28 cellular contexts compared by ENCODE assay signal in genomic region chrX:32024072-32024471, GRCh38.
"Had no signal": no experiment of that assay in that cellular context is flagged by ENCODE, and none has a peak within 500 bp of the region (broad histone marks: within the 10 kb centered on the region; RNA-seq: fewer than 3 reads in every experiment).

No MANE protein-coding gene starts in this region.

- DNase-seq: stimulated activated CD4-positive, alpha-beta T cell treated with anti-CD3 and anti-CD28 coated beads, Interleukin-2, amount 100 ng/mL, for 48 hours; stimulated activated CD4-positive, alpha-beta T cell treated with anti-CD3 and anti-CD28 coated beads, Interleukin-4, amount 100 ng/mL, for 1 hour; stimulated activated CD4-positive, alpha-beta T cell treated with anti-CD3 and anti-CD28 coated beads, Interleukin-4, amount 100 ng/mL, for 24 hours; stimulated activated CD4-positive, alpha-beta T cell treated with anti-CD3 and anti-CD28 coated beads, Interleukin-4, amount 100 ng/mL, for 4 hours; stimulated activated CD8-positive, alpha-beta memory T cell treated with anti-CD3 and anti-CD28 coated beads, Interleukin-4, amount 100 ng/mL, for 48 hours; stimulated activated naive B cell treated with anti-CD40 and anti-IgM and Interleukin-4, amounts not matched to agents 10 μg/mL and 1 μg/mL and 100 μg/mL, for 72 hours; stimulated activated naive CD4-positive, alpha-beta T cell; stimulated activated naive CD4-positive, alpha-beta T cell treated with Interleukin-2 at 50 U/mL for 16 hours; stimulated activated naive CD8-positive, alpha-beta T cell treated with anti-CD3 and anti-CD28 coated beads, Interleukin-15, amount 100 ng/mL, for 72 hours; stimulated activated naive CD8-positive, alpha-beta T cell treated with anti-CD3 and anti-CD28 coated beads, Interleukin-15, Interleukin-2, amounts not matched to agents 100 U/mL and 50 U/mL, for 24 hours; stomach; substantia nigra; testis; tibial artery; transverse colon; trophoblast cell; upper lobe of left lung; upper lobe of right lung; uterus had no signal

- H3K27me3 Mint-ChIP-seq: stimulated activated memory B cell treated with anti-CD40 and anti-IgM and Interleukin-4, amounts not matched to agents 10 μg/mL and 1 μg/mL and 100 μg/mL, for 72 hours; stimulated activated naive B cell treated with anti-CD40 and anti-IgM and Interleukin-4, amounts not matched to agents 10 μg/mL and 1 μg/mL and 100 μg/mL, for 72 hours; stimulated activated naive CD8-positive, alpha-beta T cell treated with anti-CD3 and anti-CD28 coated beads, Interleukin-15, amount 100 ng/mL, for 72 hours; stimulated activated naive CD8-positive, alpha-beta T cell treated with anti-CD3 and anti-CD28 coated beads, Interleukin-15, Interleukin-2, amounts not matched to agents 100 ng/mL and 50 ng/mL, for 24 hours; type B pancreatic cell had no signal

- H3K36me3 Mint-ChIP-seq: stimulated activated effector memory CD8-positive, alpha-beta T cell treated with anti-CD3 and anti-CD28 coated beads, Interleukin-12 subunit alpha, Interleukin-12 subunit beta, amount 100 ng/mL, for 72 hours; stimulated activated memory B cell treated with anti-CD40 and anti-IgM and Interleukin-4, amounts not matched to agents 10 μg/mL and 1 μg/mL and 100 μg/mL, for 72 hours; stimulated activated naive B cell treated with anti-CD40 and anti-IgM and Interleukin-4, amounts not matched to agents 10 μg/mL and 1 μg/mL and 100 μg/mL, for 72 hours; type B pancreatic cell had no signal

- H3K36me3 ChIP-seq: stomach, suprapubic skin, thoracic aorta, thyroid gland, tibial artery, tibial nerve, transverse colon, upper lobe of left lung, upper lobe of right lung, uterus, vagina had no signal

- H3K4me3 ChIP-seq: stomach, suprapubic skin, testis, thoracic aorta, thyroid gland, tibial artery, tibial nerve, transverse colon, upper lobe of left lung, upper lobe of right lung, uterus, vagina had no signal

- ATAC-seq: stimulated activated effector memory CD8-positive, alpha-beta T cell treated with anti-CD3 and anti-CD28 coated beads, Interleukin-12 subunit alpha, Interleukin-12 subunit beta, amount 100 ng/mL, for 72 hours; stimulated activated memory B cell treated with anti-CD40 and anti-IgM and Interleukin-4, amounts not matched to agents 10 μg/mL and 1 μg/mL and 100 μg/mL, for 72 hours; stimulated activated naive B cell treated with anti-CD40 and anti-IgM and Interleukin-4, amounts not matched to agents 10 μg/mL and 1 μg/mL and 100 μg/mL, for 72 hours; stimulated activated naive CD8-positive, alpha-beta T cell treated with anti-CD3 and anti-CD28 coated beads, Interleukin-15, amount 100 ng/mL, for 72 hours; stimulated activated naive CD8-positive, alpha-beta T cell treated with anti-CD3 and anti-CD28 coated beads, Interleukin-15, Interleukin-2, amounts not matched to agents 100 U/mL and 50 U/mL, for 24 hours; upper lobe of right lung had no signal

- H3K9me3 Mint-ChIP-seq: stimulated activated naive B cell treated with anti-CD40 and anti-IgM and Interleukin-4, amounts not matched to agents 10 μg/mL and 1 μg/mL and 100 μg/mL, for 72 hours had no signal

- H3K27me3 ChIP-seq: stomach, suprapubic skin, testis, thyroid gland, tibial artery, tibial nerve, transverse colon, upper lobe of left lung, upper lobe of right lung, uterus, vagina had no signal

- H3K9me3 ChIP-seq: stomach, suprapubic skin, testis, thoracic aorta, thyroid gland, tibial artery, tibial nerve, transverse colon, upper lobe of left lung, upper lobe of right lung, uterus, vagina had no signal

- H3K27ac ChIP-seq: stomach, suprapubic skin, testis, thoracic aorta, thyroid gland, tibial artery, tibial nerve, transverse colon, upper lobe of left lung, upper lobe of right lung, uterus, vagina had no signal

- H3K4me3 Mint-ChIP-seq: stimulated activated effector memory CD8-positive, alpha-beta T cell treated with anti-CD3 and anti-CD28 coated beads, Interleukin-12 subunit alpha, Interleukin-12 subunit beta, amount 100 ng/mL, for 72 hours; stimulated activated memory B cell treated with anti-CD40 and anti-IgM and Interleukin-4, amounts not matched to agents 10 μg/mL and 1 μg/mL and 100 μg/mL, for 72 hours; stimulated activated naive B cell treated with anti-CD40 and anti-IgM and Interleukin-4, amounts not matched to agents 10 μg/mL and 1 μg/mL and 100 μg/mL, for 72 hours; stimulated activated naive CD8-positive, alpha-beta T cell treated with anti-CD3 and anti-CD28 coated beads, Interleukin-15, amount 100 ng/mL, for 72 hours; stimulated activated naive CD8-positive, alpha-beta T cell treated with anti-CD3 and anti-CD28 coated beads, Interleukin-15, Interleukin-2, amounts not matched to agents 100 ng/mL and 50 ng/mL, for 24 hours; type B pancreatic cell had no signal

- H3K4me1 Mint-ChIP-seq: stimulated activated effector memory CD8-positive, alpha-beta T cell treated with anti-CD3 and anti-CD28 coated beads, Interleukin-12 subunit alpha, Interleukin-12 subunit beta, amount 100 ng/mL, for 72 hours; stimulated activated memory B cell treated with anti-CD40 and anti-IgM and Interleukin-4, amounts not matched to agents 10 μg/mL and 1 μg/mL and 100 μg/mL, for 72 hours; stimulated activated naive B cell treated with anti-CD40 and anti-IgM and Interleukin-4, amounts not matched to agents 10 μg/mL and 1 μg/mL and 100 μg/mL, for 72 hours; stimulated activated naive CD8-positive, alpha-beta T cell treated with anti-CD3 and anti-CD28 coated beads, Interleukin-15, amount 100 ng/mL, for 72 hours had no signal

- H3K4me1 ChIP-seq: stomach, suprapubic skin, testis, thyroid gland, tibial artery, tibial nerve, transverse colon, upper lobe of left lung, upper lobe of right lung, uterus, vagina had no signal

- H3K27ac Mint-ChIP-seq: stimulated activated effector memory CD8-positive, alpha-beta T cell treated with anti-CD3 and anti-CD28 coated beads, Interleukin-12 subunit alpha, Interleukin-12 subunit beta, amount 100 ng/mL, for 72 hours; stimulated activated memory B cell treated with anti-CD40 and anti-IgM and Interleukin-4, amounts not matched to agents 10 μg/mL and 1 μg/mL and 100 μg/mL, for 72 hours; stimulated activated naive B cell treated with anti-CD40 and anti-IgM and Interleukin-4, amounts not matched to agents 10 μg/mL and 1 μg/mL and 100 μg/mL, for 72 hours; stimulated activated naive CD8-positive, alpha-beta T cell treated with anti-CD3 and anti-CD28 coated beads, Interleukin-15, amount 100 ng/mL, for 72 hours; stimulated activated naive CD8-positive, alpha-beta T cell treated with anti-CD3 and anti-CD28 coated beads, Interleukin-15, Interleukin-2, amounts not matched to agents 100 ng/mL and 50 ng/mL, for 24 hours; type B pancreatic cell had no signal
